30 cellular contexts compared by ENCODE assay signal in genomic region chr9:72390896-72391295, GRCh38.
"Had no signal": no experiment of that assay in that cellular context is flagged by ENCODE, and none has a peak within 500 bp of the region (broad histone marks: within the 10 kb centered on the region; RNA-seq: fewer than 3 reads in every experiment).

No MANE protein-coding gene starts in this region.

- H3K27ac ChIP-seq: ascending aorta, body of pancreas, RWPE1, SJCRH30 had no signal

- DNase-seq: activated CD4-positive, alpha-beta T cell treated with anti-CD3 and anti-CD28 coated beads, Interleukin-2, amount 10 ng/mL, durations not matched to agents 24 days and 14 days; activated CD4-positive, alpha-beta T cell treated with anti-CD3 and anti-CD28 coated beads, Interleukin-2, amount 50 U/mL, for 48 hours; activated CD4-positive, CD25-positive, alpha-beta regulatory T cell treated with anti-CD3 and anti-CD28 coated beads, Interleukin-2, amount 50 U/mL, for 72 hours; activated CD8-positive, alpha-beta memory T cell treated with anti-CD3 and anti-CD28 coated beads, Interleukin-2, amount 10 ng/mL, durations not matched to agents 7 days and 5 days; activated effector memory CD4-positive, alpha-beta T cell treated with Interleukin-2 at 50 U/mL for 16 hours; activated naive CD4-positive, alpha-beta T cell treated with Interleukin-2 at 50 U/mL for 16 hours; activated naive CD8-positive, alpha-beta T cell treated with anti-CD3 and anti-CD28 coated beads, Interleukin-2, amount 50 U/mL, for 24 hours; activated T-cell treated with anti-CD3 and anti-CD28 coated beads, Interleukin-2, amount 50 U/mL, for 24 hours; amniotic stem cell; body of pancreas; Karpas-422; NCI-H1105 treated with DMSO at 0.1 percent for 48 hours; NCI-H1436 treated with DMSO at 0.1 percent for 48 hours; NCI-H187; NCI-H2081; NCI-H2227 treated with DMSO at 0.1 percent for 48 hours; NCI-H446 treated with DMSO at 0.1 percent for 48 hours; NCI-H524 treated with DMSO at 0.1 percent for 48 hours; NCI-H774; NK-92 treated with Interleukin-12 subunit alpha and Interleukin-12 subunit beta, amount 100 ng/mL, for 24 hours; OCI-M1; Right ventricle myocardium superior; SW 1271 had no signal

- H3K4me3 ChIP-seq: ascending aorta, body of pancreas, K562, SJCRH30 had no signal

- ATAC-seq: activated CD8-positive, alpha-beta memory T cell treated with anti-CD3 and anti-CD28 coated beads, Interleukin-2, amount 10 ng/mL, durations not matched to agents 7 days and 5 days; activated naive CD4-positive, alpha-beta T cell treated with anti-CD3 and anti-CD28 coated beads, Interleukin-2, amount 50 U/mL, for 72 hours; activated naive CD8-positive, alpha-beta T cell treated with anti-CD3 and anti-CD28 coated beads, Interleukin-2, amount 50 U/mL, for 24 hours; body of pancreas; K562; Panc1; SK-N-SH treated with all-trans-retinoic acid at 6 μM for 48 hours had no signal

- H3K9me3 ChIP-seq: ascending aorta, body of pancreas, SJCRH30 had no signal

- H3K36me3 ChIP-seq: ascending aorta, SJCRH30 had no signal

- H3K27me3 ChIP-seq: ascending aorta, body of pancreas, SJCRH30 had no signal
